ENCODE assay signal across 9 cellular contexts in genomic region chr5:68217476-68217984, GRCh38. TPM values are rescaled to one million over a fixed set of nuclear protein-coding genes. Genes with fewer than 3 reads are reported as not detected.
DNase-seq lines count a peak whose midpoint lies in the region; ATAC-seq and TF ChIP-seq lines count a peak whose summit lies in the region.
"Had no signal": no experiment of that assay in that cellular context is flagged by ENCODE, and none has a peak within 500 bp of the region (broad histone marks: within the 10 kb centered on the region; RNA-seq: fewer than 3 reads in every experiment).

No MANE protein-coding gene starts in this region.

- peak overlapping the region; percentile 79 for H3K27ac Mint-ChIP-seq in activated CD4-positive, alpha-beta T cell treated with anti-CD3 and anti-CD28 coated beads for 36 hours
- peak overlapping the region; percentile 47 to 85 for H3K27ac Mint-ChIP-seq in activated naive CD4-positive, alpha-beta T cell treated with anti-CD3 and anti-CD28 coated beads, Interleukin-2, amount 50 U/mL, for 72 hours

- POLR2A ChIA-PET in activated CD4-positive, alpha-beta T cell treated with anti-CD3 and anti-CD28 coated beads for 36 hours (lab: Charles Lee), result no interaction called here

- no peaks in the 10 kb centered on the region for H3K9me3 ChIP-seq in thoracic aorta

- H3K4me3 ChIP-seq in kidney epithelial cell (ENCODE audit: low read depth, low read length), result peak overlapping the region; percentile 98
- peak overlapping the region; percentile 96 for H3K4me3 ChIP-seq in thoracic aorta

- peaks cover 26 to 47% of the 10 kb centered on the region in 2 donors for H3K4me1 ChIP-seq in thoracic aorta (ENCODE audit: control insufficient read depth in 1 of 2, low read depth in 2 of 2)

- no peaks in the 10 kb centered on the region for H3K27me3 Mint-ChIP-seq in activated CD4-positive, alpha-beta T cell treated with anti-CD3 and anti-CD28 coated beads for 36 hours

- H3K27me3 ChIP-seq in kidney epithelial cell (ENCODE audit: control insufficient read depth, insufficient read depth, low read length) (no peaks in the 10 kb centered on the region), thoracic aorta (replicated peaks; ENCODE audit: insufficient read depth) (no peaks in the 10 kb centered on the region)

- H3K27ac ChIP-seq in thoracic aorta, result peak overlapping the region; percentile 97 to 98

- CTCF ChIA-PET in activated CD4-positive, alpha-beta T cell treated with anti-CD3 and anti-CD28 coated beads for 36 hours (lab: Charles Lee), result interaction anchor here (1.2 to 4.3 kb wide), 6 partner anchors 29 to 69 kb away, joined by 3 to 38 read pairs (median 7); no protein-coding TSS in a partner anchor

- H3K9me3 Mint-ChIP-seq in activated CD4-positive, alpha-beta T cell treated with anti-CD3 and anti-CD28 coated beads for 36 hours (ENCODE audit: low read depth), result peaks cover 1% of the 10 kb centered on the region
- peaks cover 0 to 5% of the 10 kb centered on the region in 2 donors for H3K9me3 Mint-ChIP-seq in activated naive CD4-positive, alpha-beta T cell treated with anti-CD3 and anti-CD28 coated beads, Interleukin-2, amount 50 U/mL, for 72 hours

- intact Hi-C loops in activated CD4-positive, alpha-beta T cell treated with anti-CD3 and anti-CD28 coated beads for 36 hours (cut with DNase I, micrococcal nuclease), result loop anchor here (2.0 to 10.0 kb wide), 6 partner anchors 21 to 1213 kb away; partner anchors contain the start of gene CCDC125 (in 1 of the 2)

- peaks cover 51% of the 10 kb centered on the region for H3K4me1 Mint-ChIP-seq in activated CD4-positive, alpha-beta T cell treated with anti-CD3 and anti-CD28 coated beads for 36 hours

- peak overlapping the region; percentile 83 for H3K4me3 Mint-ChIP-seq in activated CD4-positive, alpha-beta T cell treated with anti-CD3 and anti-CD28 coated beads for 36 hours

- no peak for DNase-seq in activated CD4-positive, alpha-beta T cell treated with anti-CD3 and anti-CD28 coated beads for 36 hours
- DNase-seq in activated CD4-positive, alpha-beta T cell treated with anti-CD3 and anti-CD28 coated beads, Interleukin-2, amount 50 U/mL, for 1 hour, result no peak
- DNase-seq in activated naive CD4-positive, alpha-beta T cell treated with anti-CD3 and anti-CD28 coated beads, Interleukin-2, amount 50 U/mL, for 72 hours (ENCODE audit: low spot score in 2 of 2), result no peak
- DNase-seq in kidney epithelial cell (ENCODE audit: low read depth) (no peak), thoracic aorta (ENCODE audit: low spot score) (no peak), omental fat pad (ENCODE audit: low spot score) (no peak), HK-2 (ENCODE audit: unreplicated experiment) (no peak)
- DNase-seq: NCI-H2107 had no signal

- no peak for ATAC-seq in activated CD4-positive, alpha-beta T cell treated with anti-CD3 and anti-CD28 coated beads for 36 hours
- no peak for ATAC-seq in activated naive CD4-positive, alpha-beta T cell treated with anti-CD3 and anti-CD28 coated beads, Interleukin-2, amount 50 U/mL, for 72 hours
- ATAC-seq in thoracic aorta (ENCODE audit: insufficient number of reproducible peaks, low FRiP score, low read depth) (no peak), GM19351 (IDR thresholded peaks at IDR 0.05; ENCODE audit: unreplicated experiment) (no peak), omental fat pad (ENCODE audit: low FRiP score) (no peak)

- H3K36me3 Mint-ChIP-seq in activated CD4-positive, alpha-beta T cell treated with anti-CD3 and anti-CD28 coated beads for 36 hours (ENCODE audit: low read depth), result peaks cover 12% of the 10 kb centered on the region
- H3K36me3 Mint-ChIP-seq in activated naive CD4-positive, alpha-beta T cell treated with anti-CD3 and anti-CD28 coated beads, Interleukin-2, amount 50 U/mL, for 72 hours, result peaks cover 8 to 34% of the 10 kb centered on the region in 2 donors

- H3K36me3 ChIP-seq in kidney epithelial cell (ENCODE audit: control insufficient read depth, insufficient read depth, low read length), result no peaks in the 10 kb centered on the region
- peaks cover 5% of the 10 kb centered on the region for H3K36me3 ChIP-seq in thoracic aorta

- TF ChIP-seq CTCF in kidney epithelial cell (IDR thresholded peaks at IDR 0.05; ENCODE audit: insufficient read depth, low read length, poor library complexity, severe bottlenecking) (no peak), thoracic aorta (IDR thresholded peaks at IDR 0.05) (no peak), omental fat pad (IDR thresholded peaks at IDR 0.05) (no peak)

RNA-seq across cellular contexts. Expression of gene PIK3R1, which starts 2.0 kb away (rescaled TPM):
- 10 to 100 TPM; 40.0 to 49.0 TPM for total RNA-seq in activated CD4-positive, alpha-beta T cell treated with anti-CD3 and anti-CD28 coated beads for 36 hours
- 10 to 100 TPM; 24.7 to 54.8 TPM for total RNA-seq in activated naive CD4-positive, alpha-beta T cell treated with anti-CD3 and anti-CD28 coated beads, Interleukin-2, amount 50 U/mL, for 72 hours
- 17.4 and 21.1 TPM in 2 replicates for total RNA-seq in kidney epithelial cell
- 10 to 100 TPM; 81.8 to 91.5 TPM for total RNA-seq in thoracic aorta
- total RNA-seq in omental fat pad, result 100 to 1,000 TPM in 3 of 4 donors, 10 to 100 TPM in 1; 90.5 to 188 (median 148) TPM
